ENCODE assay signal across 18 cellular contexts in the genomic region with DNA sequence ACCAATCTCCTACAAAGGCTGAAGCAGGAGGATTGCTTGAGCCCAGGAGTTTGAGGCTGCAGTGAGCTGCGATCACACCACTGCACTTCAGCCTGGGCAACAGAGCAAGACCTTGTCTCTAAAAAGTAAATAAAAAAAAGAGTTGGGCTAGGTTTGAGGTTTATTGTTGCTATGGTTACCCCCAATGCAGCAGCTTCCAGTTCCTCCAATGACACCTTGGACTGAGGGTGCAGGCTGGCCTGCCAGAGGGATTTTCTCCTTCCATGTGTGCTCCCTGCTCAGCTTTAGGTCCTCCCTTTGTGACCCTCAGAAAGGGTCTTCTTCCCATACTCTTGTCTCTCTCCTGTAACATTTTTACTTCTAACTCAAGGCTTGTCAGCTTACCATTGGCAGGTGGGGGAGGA.
"Had no signal": no experiment of that assay in that cellular context is flagged by ENCODE, and none has a peak within 500 bp of the region (broad histone marks: within the 10 kb centered on the region; RNA-seq: fewer than 3 reads in every experiment).

No MANE protein-coding gene starts in this region.

- DNase-seq: activated CD4-positive, CD25-positive, alpha-beta regulatory T cell treated with anti-CD3 and anti-CD28 coated beads, Interleukin-2, amount 50 U/mL, for 72 hours; activated CD8-positive, alpha-beta memory T cell treated with anti-CD3 and anti-CD28 coated beads, Interleukin-2, amount 50 U/mL, for 48 hours; activated naive CD4-positive, alpha-beta T cell treated with Interleukin-2 at 50 U/mL for 16 hours; activated T-cell treated with anti-CD3 and anti-CD28 coated beads, Interleukin-2, amount 50 U/mL, for 4 hours; amygdala; cortex of kidney; endodermal cell; foreskin fibroblast; kidney glomerular epithelial cell; left ventricle myocardium inferior; natural killer cell; spleen; stimulated activated CD4-positive, alpha-beta T cell treated with anti-CD3 and anti-CD28 coated beads, Interleukin-4, amount 100 ng/mL, for 24 hours; stimulated activated naive CD8-positive, alpha-beta T cell treated with anti-CD3 and anti-CD28 coated beads, Interleukin-15, Interleukin-2, amounts not matched to agents 100 U/mL and 50 U/mL, for 24 hours; upper lobe of right lung had no signal

- H3K9me3 ChIP-seq: prostate gland, upper lobe of right lung had no signal

- ATAC-seq: activated T-cell treated with anti-CD3 and anti-CD28 coated beads, Interleukin-2, amount 50 U/mL, for 4 hours; natural killer cell; stimulated activated naive CD8-positive, alpha-beta T cell treated with anti-CD3 and anti-CD28 coated beads, Interleukin-15, Interleukin-2, amounts not matched to agents 100 U/mL and 50 U/mL, for 24 hours; upper lobe of right lung had no signal

- H3K27ac ChIP-seq: epithelial cell of prostate, left ventricle myocardium inferior, prostate gland, spleen, upper lobe of right lung, VCaP had no signal

- H3K36me3 ChIP-seq: prostate gland, upper lobe of right lung had no signal

- H3K4me3 ChIP-seq: left ventricle myocardium inferior, prostate gland, spleen, upper lobe of right lung had no signal

- H3K4me1 ChIP-seq: left ventricle myocardium inferior, prostate gland, spleen, upper lobe of right lung had no signal

- H3K27me3 ChIP-seq: upper lobe of right lung had no signal
